ENCODE assay signal across 1 cellular context in the genomic region with DNA sequence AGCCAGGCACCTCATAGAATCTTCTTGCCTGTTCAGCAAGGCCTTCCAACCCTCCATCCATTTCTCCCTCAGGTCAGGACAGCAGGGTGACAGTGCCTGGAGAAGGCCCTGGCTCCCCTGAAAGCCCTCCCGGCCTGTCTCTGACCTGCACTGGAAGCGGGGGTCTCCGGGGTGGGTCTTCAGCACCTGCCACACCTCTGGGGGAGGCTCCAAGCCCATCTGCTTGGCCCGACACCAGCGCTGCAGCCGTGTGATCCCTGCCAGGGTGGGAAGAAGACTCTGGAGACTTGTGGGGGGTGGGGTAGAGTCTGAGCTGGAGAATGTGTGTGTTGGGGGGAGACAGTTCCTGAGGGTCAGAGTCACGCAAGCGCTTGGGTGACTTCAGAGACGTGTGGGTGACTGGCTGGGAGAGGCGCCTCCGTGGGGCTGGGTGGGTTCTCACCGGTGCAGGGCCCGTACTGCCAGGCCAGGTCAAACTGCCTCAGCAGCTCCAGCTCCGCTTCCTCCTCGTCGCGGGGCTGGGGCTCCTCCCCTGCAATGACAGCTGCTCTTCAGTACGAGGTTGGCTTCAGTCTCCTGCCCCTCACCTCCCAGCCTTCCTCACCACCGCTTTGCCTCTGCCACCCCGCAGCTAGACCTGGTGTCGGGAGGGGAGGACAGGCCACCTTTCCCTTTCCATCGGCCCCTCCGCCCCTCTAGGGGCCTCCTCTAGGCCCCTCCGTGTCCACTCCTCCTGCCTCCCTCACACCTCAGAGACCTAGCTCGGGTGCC.
TF ChIP-seq lines count a peak whose summit lies in the region.

No MANE protein-coding gene starts in this region.

TF ChIP-seq in K562, 482 proteins besides CTCF, POLR2A, EP300 and RAD21 (continued from another document and continues in another):
- no peak for TF ChIP-seq L3MBTL2 (IDR thresholded peaks at IDR 0.05)
- TF ChIP-seq PYGO2 (tag; IDR thresholded peaks at IDR 0.05) = no peak
- TF ChIP-seq E2F6 (IDR thresholded peaks at IDR 0.05; ENCODE audit: borderline replicate concordance in 1 of 2, extremely low read depth in 1 of 2, insufficient read depth in 1 of 2, insufficient read length in 1 of 2, low read depth in 1 of 2, low read length in 1 of 2, poor library complexity in 1 of 2, severe bottlenecking in 1 of 2) = no peak
- 0 out of 2 replicates have a peak, but pooled peaks have one; percentile 59 for TF ChIP-seq ZBTB17 (CRISPR knock-in tag; IDR thresholded peaks at IDR 0.05)
- TF ChIP-seq NEUROD1 (IDR thresholded peaks at IDR 0.05; ENCODE audit: borderline replicate concordance, low read depth, low read length, partially characterized antibody) = no peak
- TF ChIP-seq, protein P1, sequence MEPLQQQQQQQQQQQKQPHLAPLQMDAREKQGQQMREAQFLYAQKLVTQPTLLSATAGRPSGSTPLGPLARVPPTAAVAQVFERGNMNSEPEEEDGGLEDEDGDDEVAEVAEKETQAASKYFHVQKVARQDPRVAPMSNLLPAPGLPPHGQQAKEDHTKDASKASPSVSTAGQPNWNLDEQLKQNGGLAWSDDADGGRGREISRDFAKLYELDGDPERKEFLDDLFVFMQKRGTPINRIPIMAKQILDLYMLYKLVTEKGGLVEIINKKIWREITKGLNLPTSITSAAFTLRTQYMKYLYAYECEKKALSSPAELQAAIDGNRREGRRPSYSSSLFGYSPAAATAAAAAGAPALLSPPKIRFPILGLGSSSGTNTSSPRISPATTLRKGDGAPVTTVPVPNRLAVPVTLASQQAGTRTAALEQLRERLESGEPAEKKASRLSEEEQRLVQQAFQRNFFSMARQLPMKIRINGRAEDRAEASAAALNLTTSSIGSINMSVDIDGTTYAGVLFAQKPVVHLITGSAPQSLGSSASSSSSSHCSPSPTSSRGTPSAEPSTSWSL (CRISPR knock-in tag; IDR thresholded peaks at IDR 0.05; ENCODE audit: borderline replicate concordance) = no peak
- TF ChIP-seq EGR1 (conservative IDR thresholded peaks at IDR 0.05) = no peak
- no peak for TF ChIP-seq CHCHD3 (CRISPR knock-in tag; IDR thresholded peaks at IDR 0.05)
- no peak for TF ChIP-seq ELK1 (CRISPR knock-in tag; IDR thresholded peaks at IDR 0.05)
- TF ChIP-seq ETV5 (CRISPR knock-in tag; IDR thresholded peaks at IDR 0.05; ENCODE audit: low read depth) = no peak
- no peak for TF ChIP-seq CREB3L1 (IDR thresholded peaks at IDR 0.05; ENCODE audit: borderline replicate concordance, low read depth)
- no peak for TF ChIP-seq HDAC6 (IDR thresholded peaks at IDR 0.05; ENCODE audit: low read depth, low read length)
- TF ChIP-seq, protein P2, sequence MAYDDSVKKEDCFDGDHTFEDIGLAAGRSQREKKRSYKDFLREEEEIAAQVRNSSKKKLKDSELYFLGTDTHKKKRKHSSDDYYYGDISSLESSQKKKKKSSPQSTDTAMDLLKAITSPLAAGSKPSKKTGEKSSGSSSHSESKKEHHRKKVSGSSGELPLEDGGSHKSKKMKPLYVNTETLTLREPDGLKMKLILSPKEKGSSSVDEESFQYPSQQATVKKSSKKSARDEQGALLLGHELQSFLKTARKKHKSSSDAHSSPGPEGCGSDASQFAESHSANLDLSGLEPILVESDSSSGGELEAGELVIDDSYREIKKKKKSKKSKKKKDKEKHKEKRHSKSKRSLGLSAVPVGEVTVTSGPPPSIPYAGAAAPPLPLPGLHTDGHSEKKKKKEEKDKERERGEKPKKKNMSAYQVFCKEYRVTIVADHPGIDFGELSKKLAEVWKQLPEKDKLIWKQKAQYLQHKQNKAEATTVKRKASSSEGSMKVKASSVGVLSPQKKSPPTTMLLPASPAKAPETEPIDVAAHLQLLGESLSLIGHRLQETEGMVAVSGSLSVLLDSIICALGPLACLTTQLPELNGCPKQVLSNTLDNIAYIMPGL (CRISPR knock-in tag; IDR thresholded peaks at IDR 0.05) = no peak
- no peak for TF ChIP-seq ZSCAN32 (CRISPR knock-in tag; IDR thresholded peaks at IDR 0.05)
- TF ChIP-seq ZNF583 (CRISPR knock-in tag; IDR thresholded peaks at IDR 0.05) = no peak
- no peak for TF ChIP-seq ZNF12 (CRISPR knock-in tag; IDR thresholded peaks at IDR 0.05)
- TF ChIP-seq COPS2 (conservative IDR thresholded peaks at IDR 0.05) = no peak
- TF ChIP-seq CBX3 (IDR thresholded peaks at IDR 0.05; ENCODE audit: borderline replicate concordance in 1 of 2, low read length in 2 of 2) = no peak
- 0 out of 4 replicates have a peak, but pooled peaks of 1 of the 2 experiments have one; percentile 40 for TF ChIP-seq CSDE1 (IDR thresholded peaks at IDR 0.05)
- TF ChIP-seq POLR3A (IDR thresholded peaks at IDR 0.05; ENCODE audit: borderline replicate concordance, extremely low read depth, insufficient read depth, insufficient read length) = no peak
- no peak for TF ChIP-seq CBX8 (IDR thresholded peaks at IDR 0.05; ENCODE audit: borderline replicate concordance, extremely low read depth, low read depth, low read length, poor library complexity, severe bottlenecking)
- no peak for TF ChIP-seq ESRRB (CRISPR knock-in tag; IDR thresholded peaks at IDR 0.05; ENCODE audit: borderline replicate concordance)
- TF ChIP-seq POLR2G (IDR thresholded peaks at IDR 0.05; ENCODE audit: low read depth, low read length) = no peak
- no peak for TF ChIP-seq KAT7 (CRISPR knock-in tag; IDR thresholded peaks at IDR 0.05; ENCODE audit: borderline replicate concordance)
- TF ChIP-seq SREBF1 (IDR thresholded peaks at IDR 0.05; ENCODE audit: borderline replicate concordance, low read depth, low read length) = no peak
- TF ChIP-seq IFI16 (CRISPR knock-in tag; IDR thresholded peaks at IDR 0.05) = no peak
- TF ChIP-seq, protein P3, sequence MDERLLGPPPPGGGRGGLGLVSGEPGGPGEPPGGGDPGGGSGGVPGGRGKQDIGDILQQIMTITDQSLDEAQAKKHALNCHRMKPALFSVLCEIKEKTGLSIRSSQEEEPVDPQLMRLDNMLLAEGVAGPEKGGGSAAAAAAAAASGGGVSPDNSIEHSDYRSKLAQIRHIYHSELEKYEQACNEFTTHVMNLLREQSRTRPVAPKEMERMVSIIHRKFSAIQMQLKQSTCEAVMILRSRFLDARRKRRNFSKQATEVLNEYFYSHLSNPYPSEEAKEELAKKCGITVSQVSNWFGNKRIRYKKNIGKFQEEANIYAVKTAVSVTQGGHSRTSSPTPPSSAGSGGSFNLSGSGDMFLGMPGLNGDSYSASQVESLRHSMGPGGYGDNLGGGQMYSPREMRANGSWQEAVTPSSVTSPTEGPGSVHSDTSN (CRISPR knock-in tag; IDR thresholded peaks at IDR 0.05; ENCODE audit: low read depth) = no peak
- TF ChIP-seq, protein P3 (tag; conservative IDR thresholded peaks at IDR 0.05; ENCODE audit: low read depth) = no peak
- 0 out of 4 replicates have a peak, but pooled peaks of 1 of the 2 experiments have one; percentile 8 for TF ChIP-seq NRF1 (conservative IDR thresholded peaks at IDR 0.05 in 1 of 2, IDR thresholded peaks at IDR 0.05 in 1 of 2)
- TF ChIP-seq ZNF23 (CRISPR knock-in tag; IDR thresholded peaks at IDR 0.05) = no peak
- TF ChIP-seq, protein P4, sequence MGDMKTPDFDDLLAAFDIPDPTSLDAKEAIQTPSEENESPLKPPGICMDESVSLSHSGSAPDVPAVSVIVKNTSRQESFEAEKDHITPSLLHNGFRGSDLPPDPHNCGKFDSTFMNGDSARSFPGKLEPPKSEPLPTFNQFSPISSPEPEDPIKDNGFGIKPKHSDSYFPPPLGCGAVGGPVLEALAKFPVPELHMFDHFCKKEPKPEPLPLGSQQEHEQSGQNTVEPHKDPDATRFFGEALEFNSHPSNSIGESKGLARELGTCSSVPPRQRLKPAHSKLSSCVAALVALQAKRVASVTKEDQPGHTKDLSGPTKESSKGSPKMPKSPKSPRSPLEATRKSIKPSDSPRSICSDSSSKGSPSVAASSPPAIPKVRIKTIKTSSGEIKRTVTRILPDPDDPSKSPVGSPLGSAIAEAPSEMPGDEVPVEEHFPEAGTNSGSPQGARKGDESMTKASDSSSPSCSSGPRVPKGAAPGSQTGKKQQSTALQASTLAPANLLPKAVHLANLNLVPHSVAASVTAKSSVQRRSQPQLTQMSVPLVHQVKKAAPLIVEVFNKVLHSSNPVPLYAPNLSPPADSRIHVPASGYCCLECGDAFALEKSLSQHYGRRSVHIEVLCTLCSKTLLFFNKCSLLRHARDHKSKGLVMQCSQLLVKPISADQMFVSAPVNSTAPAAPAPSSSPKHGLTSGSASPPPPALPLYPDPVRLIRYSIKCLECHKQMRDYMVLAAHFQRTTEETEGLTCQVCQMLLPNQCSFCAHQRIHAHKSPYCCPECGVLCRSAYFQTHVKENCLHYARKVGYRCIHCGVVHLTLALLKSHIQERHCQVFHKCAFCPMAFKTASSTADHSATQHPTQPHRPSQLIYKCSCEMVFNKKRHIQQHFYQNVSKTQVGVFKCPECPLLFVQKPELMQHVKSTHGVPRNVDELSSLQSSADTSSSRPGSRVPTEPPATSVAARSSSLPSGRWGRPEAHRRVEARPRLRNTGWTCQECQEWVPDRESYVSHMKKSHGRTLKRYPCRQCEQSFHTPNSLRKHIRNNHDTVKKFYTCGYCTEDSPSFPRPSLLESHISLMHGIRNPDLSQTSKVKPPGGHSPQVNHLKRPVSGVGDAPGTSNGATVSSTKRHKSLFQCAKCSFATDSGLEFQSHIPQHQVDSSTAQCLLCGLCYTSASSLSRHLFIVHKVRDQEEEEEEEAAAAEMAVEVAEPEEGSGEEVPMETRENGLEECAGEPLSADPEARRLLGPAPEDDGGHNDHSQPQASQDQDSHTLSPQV (IDR thresholded peaks at IDR 0.05) = 0 out of 2 replicates have a peak, but pooled peaks have one; percentile 32
- no peak for TF ChIP-seq ERF (CRISPR knock-in tag; IDR thresholded peaks at IDR 0.05)
- TF ChIP-seq FOXA3 (CRISPR knock-in tag; conservative IDR thresholded peaks at IDR 0.05 in 1 of 2, IDR thresholded peaks at IDR 0.05 in 1 of 2) = 0 out of 4 replicates have a peak, but pooled peaks of 1 of the 2 experiments have one; percentile 27
- no peak for TF ChIP-seq RFX5 (IDR thresholded peaks at IDR 0.05; ENCODE audit: low read depth, low read length)
- no peak for TF ChIP-seq ZC3H4 (CRISPR knock-in tag; IDR thresholded peaks at IDR 0.05; ENCODE audit: borderline replicate concordance)
